Comparison of ENCODE assay signal across 8 cellular contexts in the genomic region with DNA sequence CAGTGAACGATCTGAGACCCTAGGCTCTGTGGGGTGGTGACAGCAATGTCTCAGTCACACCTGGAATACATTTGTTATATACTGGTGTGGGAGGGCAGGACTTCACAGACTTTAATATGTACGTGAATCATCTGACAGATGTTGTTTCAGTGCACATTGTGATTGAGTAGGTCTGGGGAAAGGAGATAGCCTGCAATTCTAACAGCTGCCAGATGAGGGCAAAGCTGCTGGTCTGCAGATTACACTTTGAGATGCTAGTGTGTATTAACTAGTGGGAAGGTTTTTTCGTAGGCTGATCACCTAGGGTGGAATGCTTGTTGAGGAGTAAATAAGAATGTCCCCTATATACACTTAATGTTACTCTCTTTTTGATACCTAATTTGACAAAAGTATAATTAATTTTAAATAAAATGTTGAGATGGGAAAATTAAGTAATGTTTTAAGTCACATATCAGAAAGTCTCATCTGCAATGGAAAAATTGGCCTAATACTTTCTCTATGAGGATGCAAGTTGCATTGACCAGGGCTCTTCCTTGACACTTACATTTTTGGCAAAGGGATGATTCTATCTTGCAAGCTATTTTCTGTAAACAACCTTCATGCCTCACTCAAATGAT.
A peak's percentile ranks its signal among the peaks of the same experiment; 100 is the strongest.
DNase-seq lines count a peak whose midpoint lies in the region; ATAC-seq and TF ChIP-seq lines count a peak whose summit lies in the region.

No MANE protein-coding gene starts in this region.

- H3K4me3 ChIP-seq in cardiac fibroblast (replicated peaks in 1 of 2; ENCODE audit: low read depth in 2 of 2, low read length in 2 of 2) = no peak overlapping the region

- peak; percentile 9 for DNase-seq in DMS114 treated with DMSO at 0.1 percent for 48 hours (lab: John Stamatoyannopoulos, UW; ENCODE audit: unreplicated experiment)
- DNase-seq in NCI-H345 treated with DMSO at 0.1 percent for 48 hours (lab: John Stamatoyannopoulos, UW; ENCODE audit: unreplicated experiment) = peak; percentile 43
- peak; percentile 5 to 58 for DNase-seq in cardiac fibroblast (ENCODE audit: low read depth in 2 of 2)
- DNase-seq in mesothelial cell of epicardium (ENCODE audit: low spot score in 2 of 2, unreplicated experiment in 2 of 2) = peak in 1 of 2 experiments; percentile 47
- no peak for DNase-seq in effector CD4-positive, alpha-beta T cell
- no peak for DNase-seq in NCI-H2029 treated with DMSO at 0.1 percent for 48 hours (lab: John Stamatoyannopoulos, UW)

- no peaks in the 10 kb centered on the region for H3K27me3 Mint-ChIP-seq in mesothelial cell of epicardium (ENCODE audit: low read depth)

- no peaks in the 10 kb centered on the region for H3K4me1 Mint-ChIP-seq in mesothelial cell of epicardium

- H3K9me3 Mint-ChIP-seq in mesothelial cell of epicardium = no peaks in the 10 kb centered on the region

- ATAC-seq in GM19025 (IDR thresholded peaks at IDR 0.05; ENCODE audit: low read depth, unreplicated experiment) (peak; percentile 81), HG03095 (IDR thresholded peaks at IDR 0.05; ENCODE audit: unreplicated experiment) (peak; percentile 89)

- TF ChIP-seq CTCF in cardiac fibroblast (IDR thresholded peaks at IDR 0.05; ENCODE audit: low read depth, low read length) (peak; percentile 68), mesothelial cell of epicardium (IDR thresholded peaks at IDR 0.05; ENCODE audit: unreplicated experiment) (peak; percentile 58)

- H3K4me3 Mint-ChIP-seq in mesothelial cell of epicardium = no peak overlapping the region

- no peak overlapping the region for H3K27ac Mint-ChIP-seq in mesothelial cell of epicardium

- no peaks in the 10 kb centered on the region for H3K36me3 Mint-ChIP-seq in mesothelial cell of epicardium

Comparison
In these comparisons a context has a peak if more than half of its experiments do, and no peak if none do; other contexts are left out.
1. DNase-seq: peak in DMS114 treated with DMSO at 0.1 percent for 48 hours (single experiment), NCI-H345 treated with DMSO at 0.1 percent for 48 hours (single experiment) and cardiac fibroblast (2 of 2); none in effector CD4-positive, alpha-beta T cell (single experiment) and NCI-H2029 treated with DMSO at 0.1 percent for 48 hours (single experiment).